Comparison of ENCODE assay signal across 8 cellular contexts in genomic region chr5:154683101-154683757, GRCh38.
DNase-seq lines count a peak whose midpoint lies in the region; ATAC-seq and TF ChIP-seq lines count a peak whose summit lies in the region.

No MANE protein-coding gene starts in this region.

- H4K20me1 ChIP-seq in GM23338 (replicated peaks; ENCODE audit: insufficient read depth), result no peaks in the 10 kb centered on the region

- H3K27ac ChIP-seq in GM23338 (ENCODE audit: low read depth) (peak overlapping the region; percentile 93), neutrophil (peak overlapping the region; percentile 52)

- H3K4me1 ChIP-seq in GM23338 (ENCODE audit: insufficient read depth), result peaks cover 14% of the 10 kb centered on the region
- H3K4me1 ChIP-seq in neutrophil (ENCODE audit: control insufficient read depth in 1 of 2, insufficient read depth in 1 of 2, low read depth in 1 of 2, low read length in 1 of 2), result peaks cover 7 to 11% of the 10 kb centered on the region in 2 experiments

- H3F3A ChIP-seq in GM23338 (replicated peaks; ENCODE audit: low read depth), result peaks cover 5% of the 10 kb centered on the region; the same call in 1 of the 2 replicates

- TF ChIP-seq CTCF in GM23338 (conservative IDR thresholded peaks at IDR 0.05; ENCODE audit: low read depth in 2 of 2) (no peak), endothelial cell (IDR thresholded peaks at IDR 0.05; ENCODE audit: unreplicated experiment) (no peak), neutrophil (IDR thresholded peaks at IDR 0.05) (no peak)

- no peaks in the 10 kb centered on the region for H3K27me3 ChIP-seq in GM23338 (ENCODE audit: insufficient read depth)
- H3K27me3 ChIP-seq in neutrophil, result peaks cover 29% of the 10 kb centered on the region

- H3K9me2 ChIP-seq in GM23338 (ENCODE audit: insufficient read depth), result no peaks in the 10 kb centered on the region

- no peaks in the 10 kb centered on the region for H3K9me3 ChIP-seq in neutrophil

- H3K4me1 Mint-ChIP-seq in GM23338 (peaks cover 13% of the 10 kb centered on the region), endothelial cell (ENCODE audit: unreplicated experiment) (peaks cover 7% of the 10 kb centered on the region)

- H3K4me3 Mint-ChIP-seq in GM23338 (peak overlapping the region; percentile 66), endothelial cell (ENCODE audit: unreplicated experiment) (peak overlapping the region; percentile 88)

- H3K79me2 ChIP-seq in GM23338 (replicated peaks; ENCODE audit: insufficient read depth), result peaks cover 51% of the 10 kb centered on the region

- H3K27me3 Mint-ChIP-seq in GM23338 (ENCODE audit: insufficient read depth, low read depth, poor library complexity) (peaks cover 27% of the 10 kb centered on the region), endothelial cell (ENCODE audit: unreplicated experiment) (peaks cover 4% of the 10 kb centered on the region)

- H3K27ac Mint-ChIP-seq in GM23338 (peak overlapping the region; percentile 70), endothelial cell (ENCODE audit: unreplicated experiment) (peak overlapping the region; percentile 85)

- H2AFZ ChIP-seq in GM23338, result no peak overlapping the region

- H3K4me3 ChIP-seq in GM23338 (peak overlapping the region; percentile 64), neutrophil (ENCODE audit: low read depth in 1 of 2, low read length in 1 of 2) (peak overlapping the region; percentile 66 to 68)

- peaks cover 31% of the 10 kb centered on the region for H3K36me3 Mint-ChIP-seq in GM23338 (ENCODE audit: low read depth)
- H3K36me3 Mint-ChIP-seq in endothelial cell (ENCODE audit: low read depth, unreplicated experiment), result peaks cover 14% of the 10 kb centered on the region

- no peaks in the 10 kb centered on the region for H3K36me3 ChIP-seq in GM23338 (ENCODE audit: insufficient read depth)
- no peaks in the 10 kb centered on the region for H3K36me3 ChIP-seq in neutrophil

- H3K9me3 Mint-ChIP-seq in GM23338, result peaks cover 14% of the 10 kb centered on the region
- no peaks in the 10 kb centered on the region for H3K9me3 Mint-ChIP-seq in endothelial cell (ENCODE audit: unreplicated experiment)

- ATAC-seq in GM18498 (IDR thresholded peaks at IDR 0.05; ENCODE audit: unreplicated experiment), result peak; percentile 65
- peak; percentile 38; the same call in 2 of the 3 replicates for ATAC-seq in GM23338

- DNase-seq in GM23338 (ENCODE audit: low spot score), result no peak
- peak; percentile 79 for DNase-seq in NAMALWA (ENCODE audit: low spot score)
- DNase-seq in endothelial cell (ENCODE audit: low spot score), result no peak
- DNase-seq in NCI-H1048 (lab: John Stamatoyannopoulos, UW), result no peak
- DNase-seq in NCI-H524 treated with DMSO at 0.1 percent for 48 hours (lab: John Stamatoyannopoulos, UW), result no peak
- DNase-seq in mucosa of gallbladder (ENCODE audit: low spot score), result no peak

- H3K4me2 ChIP-seq in GM23338, result peak overlapping the region; percentile 81

TF ChIP-seq in GM23338, 12 proteins besides CTCF, POLR2A, EP300 and RAD21:
- TF ChIP-seq, protein P1, sequence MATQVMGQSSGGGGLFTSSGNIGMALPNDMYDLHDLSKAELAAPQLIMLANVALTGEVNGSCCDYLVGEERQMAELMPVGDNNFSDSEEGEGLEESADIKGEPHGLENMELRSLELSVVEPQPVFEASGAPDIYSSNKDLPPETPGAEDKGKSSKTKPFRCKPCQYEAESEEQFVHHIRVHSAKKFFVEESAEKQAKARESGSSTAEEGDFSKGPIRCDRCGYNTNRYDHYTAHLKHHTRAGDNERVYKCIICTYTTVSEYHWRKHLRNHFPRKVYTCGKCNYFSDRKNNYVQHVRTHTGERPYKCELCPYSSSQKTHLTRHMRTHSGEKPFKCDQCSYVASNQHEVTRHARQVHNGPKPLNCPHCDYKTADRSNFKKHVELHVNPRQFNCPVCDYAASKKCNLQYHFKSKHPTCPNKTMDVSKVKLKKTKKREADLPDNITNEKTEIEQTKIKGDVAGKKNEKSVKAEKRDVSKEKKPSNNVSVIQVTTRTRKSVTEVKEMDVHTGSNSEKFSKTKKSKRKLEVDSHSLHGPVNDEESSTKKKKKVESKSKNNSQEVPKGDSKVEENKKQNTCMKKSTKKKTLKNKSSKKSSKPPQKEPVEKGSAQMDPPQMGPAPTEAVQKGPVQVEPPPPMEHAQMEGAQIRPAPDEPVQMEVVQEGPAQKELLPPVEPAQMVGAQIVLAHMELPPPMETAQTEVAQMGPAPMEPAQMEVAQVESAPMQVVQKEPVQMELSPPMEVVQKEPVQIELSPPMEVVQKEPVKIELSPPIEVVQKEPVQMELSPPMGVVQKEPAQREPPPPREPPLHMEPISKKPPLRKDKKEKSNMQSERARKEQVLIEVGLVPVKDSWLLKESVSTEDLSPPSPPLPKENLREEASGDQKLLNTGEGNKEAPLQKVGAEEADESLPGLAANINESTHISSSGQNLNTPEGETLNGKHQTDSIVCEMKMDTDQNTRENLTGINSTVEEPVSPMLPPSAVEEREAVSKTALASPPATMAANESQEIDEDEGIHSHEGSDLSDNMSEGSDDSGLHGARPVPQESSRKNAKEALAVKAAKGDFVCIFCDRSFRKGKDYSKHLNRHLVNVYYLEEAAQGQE (IDR thresholded peaks at IDR 0.05; ENCODE audit: unreplicated experiment), result no peak
- TF ChIP-seq ZNF331 (CRISPR knock-in tag; IDR thresholded peaks at IDR 0.05; ENCODE audit: low read depth) (no peak), CREB1 (CRISPR knock-in tag; IDR thresholded peaks at IDR 0.05; ENCODE audit: low read depth) (no peak), EZH2phosphoT487 (IDR thresholded peaks at IDR 0.05; ENCODE audit: unreplicated experiment) (no peak), POLR2AphosphoS5 (IDR thresholded peaks at IDR 0.05; ENCODE audit: low read depth) (no peak), JUNB (IDR thresholded peaks at IDR 0.05; ENCODE audit: unreplicated experiment) (no peak), ZNF462 (CRISPR knock-in tag; IDR thresholded peaks at IDR 0.05) (no peak), EZH2 (IDR thresholded peaks at IDR 0.05; ENCODE audit: low read depth, unreplicated experiment) (no peak), ZNF114 (CRISPR knock-in tag; IDR thresholded peaks at IDR 0.05) (no peak), STAT1 (IDR thresholded peaks at IDR 0.05; ENCODE audit: unreplicated experiment) (no peak)
